8 cellular contexts compared by ENCODE assay signal in the genomic region with DNA sequence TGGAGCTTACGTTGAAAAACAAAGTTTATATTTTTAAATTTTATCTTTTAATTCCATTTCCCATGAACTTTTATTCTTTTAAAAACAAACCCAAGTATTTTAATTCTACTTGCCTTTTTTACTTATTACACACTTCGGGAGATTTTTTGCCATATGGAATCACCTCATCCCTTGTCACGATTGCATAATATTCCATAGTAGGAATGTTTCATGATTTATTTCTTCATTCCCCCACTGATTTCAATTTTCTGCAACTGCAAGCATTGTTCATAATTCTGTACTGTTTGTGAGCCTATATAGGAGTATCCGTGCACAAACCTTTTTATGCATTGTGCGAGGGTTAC. TPM values are rescaled to one million over a fixed set of nuclear protein-coding genes. Genes with fewer than 3 reads are reported as not detected.
A peak's percentile ranks its signal among the peaks of the same experiment; 100 is the strongest.
DNase-seq lines count a peak whose midpoint lies in the region; ATAC-seq and TF ChIP-seq lines count a peak whose summit lies in the region.

No MANE protein-coding gene starts in this region.

- TF ChIP-seq POLR2A in right lobe of liver (IDR thresholded peaks at IDR 0.05) (no peak), thyroid gland (IDR thresholded peaks at IDR 0.05) (no peak)

- DNase-seq in activated CD8-positive, alpha-beta memory T cell treated with anti-CD3 and anti-CD28 coated beads, Interleukin-2, amount 10 ng/mL, durations not matched to agents 7 days and 5 days: no peak
- DNase-seq in activated CD8-positive, alpha-beta memory T cell treated with anti-CD3 and anti-CD28 coated beads, Interleukin-2, amount 50 U/mL, for 4 hours: no peak
- no peak for DNase-seq in astrocyte of the cerebellum (ENCODE audit: low read depth)
- no peak for DNase-seq in right lobe of liver
- no peak for DNase-seq in thyroid gland
- no peak for DNase-seq in stimulated activated CD4-positive, alpha-beta T cell treated with anti-CD3 and anti-CD28 coated beads, Interleukin-2, amount 100 ng/mL, for 24 hours

- peaks cover 4% of the 10 kb centered on the region for H3K36me3 Mint-ChIP-seq in activated CD8-positive, alpha-beta memory T cell treated with anti-CD3 and anti-CD28 coated beads, Interleukin-2, amount 10 ng/mL, durations not matched to agents 7 days and 5 days

- H3K4me3 ChIP-seq in astrocyte of the cerebellum (ENCODE audit: low read depth, low read length): peak overlapping the region; percentile 75
- peak overlapping the region; percentile 38 to 52 (median 50) for H3K4me3 ChIP-seq in right lobe of liver
- peak overlapping the region in 2 of 3 donors; percentile 68 to 82 for H3K4me3 ChIP-seq in thyroid gland (replicated peaks in 1 of 3)

- no peak for ATAC-seq in activated CD8-positive, alpha-beta memory T cell treated with anti-CD3 and anti-CD28 coated beads, Interleukin-2, amount 10 ng/mL, durations not matched to agents 7 days and 5 days
- ATAC-seq in right lobe of liver (no peak), GM18502 (IDR thresholded peaks at IDR 0.05; ENCODE audit: poor library complexity, unreplicated experiment) (no peak), HG03342 (IDR thresholded peaks at IDR 0.05; ENCODE audit: unreplicated experiment) (no peak)

- TF ChIP-seq CTCF in astrocyte of the cerebellum (IDR thresholded peaks at IDR 0.05; ENCODE audit: low read depth, low read length, missing control alignments) (no peak), right lobe of liver (IDR thresholded peaks at IDR 0.05) (no peak), thyroid gland (IDR thresholded peaks at IDR 0.05) (no peak)

- H3K27ac Mint-ChIP-seq in activated CD8-positive, alpha-beta memory T cell treated with anti-CD3 and anti-CD28 coated beads, Interleukin-2, amount 10 ng/mL, durations not matched to agents 7 days and 5 days: peak overlapping the region; percentile 96

- CTCF ChIA-PET in activated CD8-positive, alpha-beta memory T cell treated with anti-CD3 and anti-CD28 coated beads, Interleukin-2, amount 10 ng/mL, durations not matched to agents 7 days and 5 days (lab: Charles Lee): no interaction called here

- peak overlapping the region; percentile 83 for H3K4me3 Mint-ChIP-seq in activated CD8-positive, alpha-beta memory T cell treated with anti-CD3 and anti-CD28 coated beads, Interleukin-2, amount 10 ng/mL, durations not matched to agents 7 days and 5 days

- H3K27me3 ChIP-seq in right lobe of liver (peaks cover 0 to 46% of the 10 kb centered on the region in 2 donors), thyroid gland (no peaks in the 10 kb centered on the region)

- H3K27ac ChIP-seq in right lobe of liver: peak overlapping the region in 1 of 3 donors; percentile 51
- peak overlapping the region in 2 of 3 donors; percentile 97 to 98 for H3K27ac ChIP-seq in thyroid gland

- H3K36me3 ChIP-seq in right lobe of liver (no peaks in the 10 kb centered on the region), thyroid gland (no peaks in the 10 kb centered on the region)

- H3K27me3 Mint-ChIP-seq in activated CD8-positive, alpha-beta memory T cell treated with anti-CD3 and anti-CD28 coated beads, Interleukin-2, amount 10 ng/mL, durations not matched to agents 7 days and 5 days: peaks cover 2% of the 10 kb centered on the region

- in situ Hi-C loops in astrocyte of the cerebellum (cut with HindIII; ENCODE audit: low sequenced_read_pairs): no loop called here

- H3K9me3 ChIP-seq in right lobe of liver: no peaks in the 10 kb centered on the region
- no peaks in the 10 kb centered on the region for H3K9me3 ChIP-seq in thyroid gland

- peaks cover 29% of the 10 kb centered on the region for H3K4me1 Mint-ChIP-seq in activated CD8-positive, alpha-beta memory T cell treated with anti-CD3 and anti-CD28 coated beads, Interleukin-2, amount 10 ng/mL, durations not matched to agents 7 days and 5 days

- H3K9me3 Mint-ChIP-seq in activated CD8-positive, alpha-beta memory T cell treated with anti-CD3 and anti-CD28 coated beads, Interleukin-2, amount 10 ng/mL, durations not matched to agents 7 days and 5 days (ENCODE audit: low read depth): no peaks in the 10 kb centered on the region

- intact Hi-C loops in right lobe of liver (cut with DNase I) (no loop called here), thyroid gland (cut with DNase I) (no loop called here)

- H3K4me1 ChIP-seq in right lobe of liver (peaks cover 0 to 4% (median 0%) of the 10 kb centered on the region in 4 donors), thyroid gland (peaks cover 16 to 26% of the 10 kb centered on the region in 2 donors)

- 36% methylated on average over 5 of the region's 5 CpGs for WGBS in right lobe of liver (ENCODE audit: insufficient coverage, low coverage, low lambda C conversion rate, missing lambda C conversion rate)
- 50 to 54% methylated on average over 5 of the region's 5 CpGs for WGBS in thyroid gland, 2 donors

RNA-seq across cellular contexts. Expression of a gene that starts 0.6 kb away (rescaled TPM):
- 10 to 100 TPM; 50.4 to 53.3 TPM for total RNA-seq in activated CD8-positive, alpha-beta memory T cell treated with anti-CD3 and anti-CD28 coated beads, Interleukin-2, amount 10 ng/mL, durations not matched to agents 7 days and 5 days
- 1 to 10 TPM; 2.8 to 6.0 (median 5.1) TPM for total RNA-seq in right lobe of liver
- total RNA-seq in thyroid gland: 100 to 1,000 TPM; 102 to 226 (median 145) TPM

Comparison
In these comparisons a context has a peak if more than half of its experiments do, and no peak if none do; other contexts are left out.
1. RNA of a gene that starts 0.6 kb away (total RNA-seq): 102 to 226 TPM in thyroid gland and 50.4 to 53.3 TPM in activated CD8-positive, alpha-beta memory T cell treated with anti-CD3 and anti-CD28 coated beads, Interleukin-2, amount 10 ng/mL, durations not matched to agents 7 days and 5 days; 2.8 to 6.0 TPM in right lobe of liver; every median in the first group is over 4 times any median in the second.
2. Peak in every context shown above with its lines, with median percentiles within 50 percentile points of each other: H3K4me3 ChIP-seq.